26 cellular contexts compared by ENCODE assay signal in genomic region chr4:154590329-154591006, GRCh38. TPM values are rescaled to one million over a fixed set of nuclear protein-coding genes. Genes with fewer than 3 reads are reported as not detected.
A peak's percentile ranks its signal among the peaks of the same experiment; 100 is the strongest.
DNase-seq lines count a peak whose midpoint lies in the region; ATAC-seq and TF ChIP-seq lines count a peak whose summit lies in the region.
"Had no signal": no experiment of that assay in that cellular context is flagged by ENCODE, and none has a peak within 500 bp of the region (broad histone marks: within the 10 kb centered on the region; RNA-seq: fewer than 3 reads in every experiment).

TSS of gene FGA (minus strand) at chr4:154590742. CDS start at chr4:154590687, 55 bp downstream.

- peaks cover 3% of the 10 kb centered on the region for H3K4me1 Mint-ChIP-seq in WTC11
- H3K4me1 Mint-ChIP-seq: activated naive CD8-positive, alpha-beta T cell treated with anti-CD3 and anti-CD28 coated beads, Interleukin-2, amount 10 ng/mL, durations not matched to agents 7 days and 5 days; CD14-positive monocyte; naive thymus-derived CD8-positive, alpha-beta T cell had no signal

- H3K9me3 Mint-ChIP-seq in WTC11 = no peaks in the 10 kb centered on the region
- H3K9me3 Mint-ChIP-seq: activated naive CD8-positive, alpha-beta T cell treated with anti-CD3 and anti-CD28 coated beads, Interleukin-2, amount 10 ng/mL, durations not matched to agents 7 days and 5 days; mesothelial cell of epicardium had no signal

- POLR2A ChIA-PET in WTC11 (lab: Charles Lee) = no interaction called here

- TF ChIP-seq CTCF in WTC11 (IDR thresholded peaks at IDR 0.05) = no peak

- H3K36me3 Mint-ChIP-seq in WTC11 = no peaks in the 10 kb centered on the region
- H3K36me3 Mint-ChIP-seq: activated naive CD8-positive, alpha-beta T cell treated with anti-CD3 and anti-CD28 coated beads, Interleukin-2, amount 10 ng/mL, durations not matched to agents 7 days and 5 days; CD14-positive monocyte; mesothelial cell of epicardium; naive thymus-derived CD8-positive, alpha-beta T cell had no signal

- ATAC-seq in WTC11 = peak; percentile 73
- ATAC-seq in left colon = peak; percentile 100
- no peak for ATAC-seq in HG02885 (IDR thresholded peaks at IDR 0.05; ENCODE audit: poor library complexity, unreplicated experiment)
- ATAC-seq: naive thymus-derived CD8-positive, alpha-beta T cell had no signal

- intact Hi-C loops in left colon (cut with DNase I, micrococcal nuclease) (no loop called here), cardiac septum (cut with DNase I) (no loop called here)

- CTCF ChIA-PET in WTC11 (lab: Charles Lee) = interaction anchor here (1.0 to 2.1 kb wide), 2 partner anchors 31 to 153 kb away, joined by 6 read pairs; partner anchors contain the start of gene LRAT

- DNase-seq in WTC11 (ENCODE audit: low spot score) (no peak), left colon (peak; percentile 6 to 28), mucosa of gallbladder (ENCODE audit: low spot score) (peak; percentile 58), cardiac septum (ENCODE audit: low spot score) (no peak), anterior cingulate cortex (lab: John Stamatoyannopoulos, UW) (no peak), caudate nucleus (lab: John Stamatoyannopoulos, UW) (no peak)
- DNase-seq: activated CD4-positive, alpha-beta T cell treated with anti-CD3 and anti-CD28 coated beads for 4 hours; activated CD8-positive, alpha-beta memory T cell treated with anti-CD3 and anti-CD28 coated beads for 24 hours; activated effector memory CD4-positive, alpha-beta T cell treated with Interleukin-2 at 50 U/mL for 16 hours; activated naive CD8-positive, alpha-beta T cell treated with anti-CD3 and anti-CD28 coated beads, Interleukin-2, amount 10 ng/mL, durations not matched to agents 7 days and 5 days; erythroblast; kidney; naive thymus-derived CD8-positive, alpha-beta T cell; NCI-H446; NCI-H82; occipital lobe; RPMI8226; stimulated activated CD4-positive, alpha-beta T cell treated with anti-CD3 and anti-CD28 coated beads, Interleukin-1b, Interleukin-23, amount 100 ng/mL, for 48 hours; stimulated activated CD8-positive, alpha-beta memory T cell treated with anti-CD3 and anti-CD28 coated beads, Interleukin-4, amount 100 ng/mL, for 48 hours; T-helper 1 cell had no signal

- no peaks in the 10 kb centered on the region for H3K27me3 Mint-ChIP-seq in WTC11 (ENCODE audit: low read depth)

- no peak within 1 kb of the TSS for H3K27ac Mint-ChIP-seq in WTC11
- H3K27ac Mint-ChIP-seq: activated naive CD8-positive, alpha-beta T cell treated with anti-CD3 and anti-CD28 coated beads, Interleukin-2, amount 10 ng/mL, durations not matched to agents 7 days and 5 days; CD14-positive monocyte; mesothelial cell of epicardium; naive thymus-derived CD8-positive, alpha-beta T cell had no signal

- H3K4me3 Mint-ChIP-seq in WTC11 = no peak within 1 kb of the TSS
- H3K4me3 Mint-ChIP-seq: activated naive CD8-positive, alpha-beta T cell treated with anti-CD3 and anti-CD28 coated beads, Interleukin-2, amount 10 ng/mL, durations not matched to agents 7 days and 5 days; CD14-positive monocyte; mesothelial cell of epicardium; naive thymus-derived CD8-positive, alpha-beta T cell had no signal

- H3K27ac ChIP-seq in caudate nucleus (ENCODE audit: low read depth, low read length) = no peak within 1 kb of the TSS
- H3K27ac ChIP-seq: SJSA1, skin epidermis had no signal

TF ChIP-seq in WTC11, 78 proteins besides CTCF, POLR2A, EP300 and RAD21:
- TF ChIP-seq RORB (CRISPR knock-in tag; IDR thresholded peaks at IDR 0.05) (no peak), GABPB1 (CRISPR knock-in tag; IDR thresholded peaks at IDR 0.05) (peak; percentile 93)

RNA-seq across cellular contexts. Expression of gene FGA, which starts in this region (rescaled TPM):
- total RNA-seq in WTC11 (2021) (3.2 to 5.9 TPM (median 3.4 TPM) in 3 replicates), left colon (not detected), mucosa of gallbladder (20.9 TPM), cardiac septum (not detected)
- total RNA-seq: activated naive CD8-positive, alpha-beta T cell treated with anti-CD3 and anti-CD28 coated beads, Interleukin-2, amount 10 ng/mL, durations not matched to agents 7 days and 5 days; mesothelial cell of epicardium; naive thymus-derived CD8-positive, alpha-beta T cell; SJSA1; urinary bladder had no signal

Comparison
In these comparisons a context has a peak if more than half of its experiments do, and no peak if none do; other contexts are left out.
1. Peak in DNase-seq and ATAC-seq in left colon; RNA of the gene not detected or under 1 TPM.